In the genomic region with DNA sequence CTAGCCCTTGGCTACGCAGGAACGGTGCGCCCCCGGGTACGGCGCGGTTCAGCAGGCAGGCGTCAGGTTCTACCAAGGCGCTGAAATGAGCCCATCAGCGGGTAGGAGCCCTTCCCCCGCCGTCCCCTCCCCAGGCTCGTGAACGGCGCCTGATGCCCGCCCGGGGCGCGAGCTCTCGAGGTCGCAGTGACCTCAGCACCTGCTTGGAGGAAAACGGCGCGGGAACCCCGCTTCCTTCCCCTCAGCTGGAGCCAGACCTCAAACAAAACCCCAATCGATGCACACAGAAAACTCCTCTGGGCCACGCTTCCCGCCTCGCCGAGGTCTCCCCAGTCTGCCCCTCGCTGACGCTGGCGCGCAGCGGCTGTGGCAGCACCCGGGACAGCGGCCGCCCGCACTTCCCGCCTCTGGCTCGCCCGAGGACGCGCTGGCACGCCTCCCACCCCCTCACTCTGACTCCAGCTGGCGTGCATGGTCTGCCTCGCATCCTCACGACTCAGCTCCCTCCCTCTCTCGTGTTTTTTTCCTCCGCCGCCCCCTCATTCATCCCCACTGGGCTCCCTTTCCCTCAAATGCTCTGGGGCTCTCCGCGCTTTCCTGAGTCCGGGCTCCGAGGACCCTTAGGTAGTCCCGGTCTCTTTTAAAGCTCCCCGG, we compare ENCODE assay signal across 8 cellular contexts. TPM values are rescaled to one million over a fixed set of nuclear protein-coding genes. Genes with fewer than 3 reads are reported as not detected.
DNase-seq lines count a peak whose midpoint lies in the region; ATAC-seq lines count a peak whose summit lies in the region.

No MANE protein-coding gene starts in this region.

- peak; percentile 67 for DNase-seq in Daoy (ENCODE audit: low read depth)
- DNase-seq in NCI-H2081 treated with DMSO at 0.1 percent for 48 hours (lab: John Stamatoyannopoulos, UW), result peak; percentile 10
- DNase-seq in dermis blood vessel endothelial cell, result peak; percentile 8
- no peak for DNase-seq in HCEC 1CT
- no peak for DNase-seq in NCI-H187 treated with DMSO at 0.1 percent for 48 hours (lab: John Stamatoyannopoulos, UW)
- DNase-seq in SIG-M5 (lab: John Stamatoyannopoulos, UW), result no peak

- no peaks in the 10 kb centered on the region for H3K36me3 ChIP-seq in neuron (ENCODE audit: insufficient read depth, low read length)

- no peak for ATAC-seq in GM21515 (IDR thresholded peaks at IDR 0.05; ENCODE audit: unreplicated experiment)

- H2AFZ ChIP-seq in neuron (ENCODE audit: low read depth, low read length), result no peak overlapping the region

- H3K9me3 ChIP-seq in neuron (ENCODE audit: low read length), result no peaks in the 10 kb centered on the region

- peaks cover 96% of the 10 kb centered on the region for H3K27me3 ChIP-seq in neuron (ENCODE audit: insufficient read depth, low read length)

- peak overlapping the region; percentile 2 for H3K4me3 ChIP-seq in neuron (ENCODE audit: low read length)

- H3K4me1 ChIP-seq in neuron (ENCODE audit: insufficient read depth, low read length), result peaks cover 7% of the 10 kb centered on the region

RNA-seq across cellular contexts. Expression of a gene that starts 0.5 kb away (rescaled TPM):
- total RNA-seq in Daoy (2014; rRNA removed; shearing (Covaris generic)), result not detected in 2 replicates
- total RNA-seq in dermis blood vessel endothelial cell, result not detected in 2 replicates

Comparison
In these comparisons a context has a peak if more than half of its experiments do, and no peak if none do; other contexts are left out.
1. DNase-seq: peak in Daoy (single experiment), NCI-H2081 treated with DMSO at 0.1 percent for 48 hours (single experiment) and dermis blood vessel endothelial cell (single experiment); none in HCEC 1CT (single experiment), NCI-H187 treated with DMSO at 0.1 percent for 48 hours (single experiment) and SIG-M5 (single experiment).